In genomic region chr14:85565862-85566296, GRCh38 we compare ENCODE assay signal across 13 cellular contexts. TPM values are rescaled to one million over a fixed set of nuclear protein-coding genes. Genes with fewer than 3 reads are reported as not detected.
DNase-seq lines count a peak whose midpoint lies in the region; ATAC-seq and TF ChIP-seq lines count a peak whose summit lies in the region.
"Had no signal": no experiment of that assay in that cellular context is flagged by ENCODE, and none has a peak within 500 bp of the region (broad histone marks: within the 10 kb centered on the region; RNA-seq: fewer than 3 reads in every experiment).

No MANE protein-coding gene starts in this region.

- intact Hi-C loops in PC-9 (cut with micrococcal nuclease; ENCODE audit: unreplicated experiment): loop anchor here (2.0 kb wide), 1 partner anchor 21 kb away; no protein-coding TSS in a partner anchor

- no peaks in the 10 kb centered on the region for H3K9me3 ChIP-seq in PC-9 (ENCODE audit: insufficient read depth, low read depth)
- H3K9me3 ChIP-seq: suprapubic skin had no signal

- POLR2A ChIA-PET in PC-9 (lab: Charles Lee; ENCODE audit: unreplicated experiment): no interaction called here

- H3K4me1 Mint-ChIP-seq in osteocyte (ENCODE audit: unreplicated experiment): peaks cover 29% of the 10 kb centered on the region

- peak overlapping the region; percentile 44 for H3K27ac Mint-ChIP-seq in osteocyte (ENCODE audit: unreplicated experiment)

- H3F3A ChIP-seq in PC-9 (ENCODE audit: insufficient read depth, low read depth): no peaks in the 10 kb centered on the region

- H3K4me1 ChIP-seq in PC-9 (replicated peaks; ENCODE audit: insufficient read depth): no peaks in the 10 kb centered on the region
- H3K4me1 ChIP-seq: suprapubic skin had no signal

- no peaks in the 10 kb centered on the region for H3K79me2 ChIP-seq in PC-9 (ENCODE audit: low read depth)

- ATAC-seq in GM18909 (IDR thresholded peaks at IDR 0.05; ENCODE audit: poor library complexity, unreplicated experiment): no peak
- ATAC-seq: GM12878 had no signal

- H3K9me3 Mint-ChIP-seq in osteocyte (ENCODE audit: unreplicated experiment): no peaks in the 10 kb centered on the region

- no peak overlapping the region for H3K4me2 ChIP-seq in PC-9

- DNase-seq in Daoy (ENCODE audit: low read depth): peak; percentile 39
- no peak for DNase-seq in PC-9
- peak; percentile 86 for DNase-seq in epithelial cell of esophagus (ENCODE audit: low read depth)
- DNase-seq in osteocyte (ENCODE audit: extremely low spot score, unreplicated experiment): no peak
- DNase-seq in UCSD-AML1 (lab: John Stamatoyannopoulos, UW; ENCODE audit: unreplicated experiment): no peak
- DNase-seq in effector CD4-positive, alpha-beta T cell: no peak
- DNase-seq in SW480 (ENCODE audit: low spot score): no peak
- DNase-seq: MV-4-11, posterior cingulate gyrus had no signal

- no peaks in the 10 kb centered on the region for H4K20me1 ChIP-seq in PC-9 (ENCODE audit: insufficient read depth)

- peaks cover 51% of the 10 kb centered on the region for H3K36me3 Mint-ChIP-seq in osteocyte (ENCODE audit: unreplicated experiment)

- no peak for TF ChIP-seq CTCF in PC-9 (conservative IDR thresholded peaks at IDR 0.05)
- no peak for TF ChIP-seq CTCF in epithelial cell of esophagus (IDR thresholded peaks at IDR 0.05; ENCODE audit: insufficient read depth, low read depth, low read length, missing control alignments)
- TF ChIP-seq CTCF in osteocyte (IDR thresholded peaks at IDR 0.05): no peak

- H3K27ac ChIP-seq in PC-9: 0 out of 2 replicates have a peak overlapping the region, but pooled peaks have one; percentile 26
- H3K27ac ChIP-seq: cardiac muscle cell, suprapubic skin had no signal

- H2AFZ ChIP-seq in PC-9: no peak overlapping the region

- no peaks in the 10 kb centered on the region for H3K36me3 ChIP-seq in PC-9 (ENCODE audit: low read depth)
- H3K36me3 ChIP-seq: cardiac muscle cell had no signal

- CTCF ChIA-PET in PC-9 (lab: Charles Lee): interaction anchor here (0.7 kb wide), 1 partner anchor 46 kb away, joined by 4 read pairs; no protein-coding TSS in a partner anchor

- H3K27me3 ChIP-seq in PC-9 (ENCODE audit: insufficient read depth, low read depth): no peaks in the 10 kb centered on the region
- H3K27me3 ChIP-seq: cardiac muscle cell, suprapubic skin had no signal

- H3K4me3 ChIP-seq in PC-9 (no peak overlapping the region), epithelial cell of esophagus (ENCODE audit: low read length) (no peak overlapping the region)
- H3K4me3 ChIP-seq: cardiac muscle cell, GM12878, suprapubic skin had no signal

- BruUV-seq in PC-9 (replicated peaks; lab: Mats Ljungman, UMichigan): no TSS peak

- H3K4me3 Mint-ChIP-seq in osteocyte (ENCODE audit: unreplicated experiment): no peak overlapping the region

- H3K27me3 Mint-ChIP-seq in osteocyte (ENCODE audit: unreplicated experiment): no peaks in the 10 kb centered on the region

- H3K9me2 ChIP-seq in PC-9 (ENCODE audit: insufficient read depth): no peaks in the 10 kb centered on the region

RNA-seq across cellular contexts. Expression of gene FLRT2, which starts 35.9 kb away (rescaled TPM):
- 0.03 and 0.86 TPM in 2 replicates for total RNA-seq in Daoy (2014; rRNA removed; shearing (Covaris generic))
- 2.1 and 2.2 TPM in 2 replicates for total RNA-seq in PC-9 (2021)
- 168 and 181 TPM in 2 replicates for total RNA-seq in osteocyte

Comparison
In these comparisons a context has a peak if more than half of its experiments do, and no peak if none do; other contexts are left out.
1. DNase-seq: peak in Daoy (single experiment) and epithelial cell of esophagus (single experiment); none in PC-9 (0 of 2), osteocyte (single experiment), UCSD-AML1 (single experiment), effector CD4-positive, alpha-beta T cell (single experiment) and SW480 (single experiment).
2. RNA of gene FLRT2, which starts 35.9 kb away (total RNA-seq): 168 to 181 TPM in osteocyte; 2.1 to 2.2 TPM in PC-9 and 0.03 to 0.86 TPM in Daoy; every median in the first group is over 10 times any median in the second.